In genomic region chr7:101399759-101400158, GRCh38 we compare ENCODE assay signal across 27 cellular contexts. TPM values are rescaled to one million over a fixed set of nuclear protein-coding genes. Genes with fewer than 3 reads are reported as not detected.
A peak's percentile ranks its signal among the peaks of the same experiment; 100 is the strongest.
DNase-seq lines count a peak whose midpoint lies in the region; ATAC-seq and TF ChIP-seq lines count a peak whose summit lies in the region.
"Had no signal": no experiment of that assay in that cellular context is flagged by ENCODE, and none has a peak within 500 bp of the region (broad histone marks: within the 10 kb centered on the region; RNA-seq: fewer than 3 reads in every experiment).

No MANE protein-coding gene starts in this region.

- H3K36me3 Mint-ChIP-seq in WTC11 (peaks cover 4% of the 10 kb centered on the region), mesothelial cell of epicardium (peaks cover 5% of the 10 kb centered on the region), natural killer cell (no peaks in the 10 kb centered on the region)
- no peaks in the 10 kb centered on the region for H3K36me3 Mint-ChIP-seq in activated CD4-positive, alpha-beta memory T cell treated with anti-CD3 and anti-CD28 coated beads, Interleukin-2, amount 10 ng/mL, durations not matched to agents 7 days and 5 days (ENCODE audit: low read depth)
- H3K36me3 Mint-ChIP-seq: CD4-positive, CD25-positive, alpha-beta regulatory T cell; natural killer cell treated with Interleukin-12 subunit alpha and Interleukin-12 subunit beta and Interleukin-15 and Interleukin-18, amount 100 ng/mL, for 72 hours had no signal

- H3K36me3 ChIP-seq in upper lobe of right lung = no peaks in the 10 kb centered on the region
- H3K36me3 ChIP-seq: cardiac muscle cell, tibial artery, WERI-Rb-1 had no signal

- H3K9me3 ChIP-seq in upper lobe of right lung = no peaks in the 10 kb centered on the region
- H3K9me3 ChIP-seq: tibial artery had no signal

- POLR2A ChIA-PET in WTC11 (lab: Charles Lee) = interaction anchor here (0.6 kb wide), 1 partner anchor 14 kb away, joined by 5 read pairs; no protein-coding TSS in a partner anchor
- POLR2A ChIA-PET in activated CD4-positive, alpha-beta memory T cell treated with anti-CD3 and anti-CD28 coated beads, Interleukin-2, amount 10 ng/mL, durations not matched to agents 7 days and 5 days (lab: Charles Lee) = no interaction called here

- ATAC-seq in WTC11 (no peak), upper lobe of right lung (peak; percentile 20), natural killer cell (no peak)
- ATAC-seq: natural killer cell treated with Interleukin-12 subunit alpha and Interleukin-12 subunit beta and Interleukin-15 and Interleukin-18, amount 100 ng/mL, for 72 hours had no signal

- H3K4me1 Mint-ChIP-seq in WTC11 (peaks cover 62% of the 10 kb centered on the region), mesothelial cell of epicardium (peaks cover 31% of the 10 kb centered on the region), natural killer cell (peaks cover 0 to 4% of the 10 kb centered on the region in 2 donors)
- H3K4me1 Mint-ChIP-seq in activated CD4-positive, alpha-beta memory T cell treated with anti-CD3 and anti-CD28 coated beads, Interleukin-2, amount 10 ng/mL, durations not matched to agents 7 days and 5 days = no peaks in the 10 kb centered on the region
- H3K4me1 Mint-ChIP-seq: CD4-positive, CD25-positive, alpha-beta regulatory T cell had no signal

- intact Hi-C loops in upper lobe of right lung (cut with DNase I) (no loop called here), natural killer cell (cut with micrococcal nuclease) (no loop called here)

- H3K27ac Mint-ChIP-seq in WTC11 (peak overlapping the region; percentile 95), mesothelial cell of epicardium (peak overlapping the region; percentile 50), natural killer cell (no peak overlapping the region)
- no peak overlapping the region for H3K27ac Mint-ChIP-seq in activated CD4-positive, alpha-beta memory T cell treated with anti-CD3 and anti-CD28 coated beads, Interleukin-2, amount 10 ng/mL, durations not matched to agents 7 days and 5 days
- H3K27ac Mint-ChIP-seq: CD4-positive, CD25-positive, alpha-beta regulatory T cell; natural killer cell treated with Interleukin-12 subunit alpha and Interleukin-12 subunit beta and Interleukin-15 and Interleukin-18, amount 100 ng/mL, for 72 hours; stimulated activated naive CD8-positive, alpha-beta T cell treated with anti-CD3 and anti-CD28 coated beads, Interleukin-15, Interleukin-2, amounts not matched to agents 100 ng/mL and 50 ng/mL, for 24 hours had no signal

- no peaks in the 10 kb centered on the region for H3K4me1 ChIP-seq in upper lobe of right lung

- H3K4me3 ChIP-seq in upper lobe of right lung = no peak overlapping the region
- H3K4me3 ChIP-seq: cardiac muscle cell, lung, smooth muscle cell, tibial artery had no signal

- H3K4me3 Mint-ChIP-seq in WTC11 = no peak overlapping the region
- no peak overlapping the region for H3K4me3 Mint-ChIP-seq in mesothelial cell of epicardium
- no peak overlapping the region for H3K4me3 Mint-ChIP-seq in activated CD4-positive, alpha-beta memory T cell treated with anti-CD3 and anti-CD28 coated beads, Interleukin-2, amount 10 ng/mL, durations not matched to agents 7 days and 5 days
- H3K4me3 Mint-ChIP-seq in natural killer cell = no peak overlapping the region
- H3K4me3 Mint-ChIP-seq: natural killer cell treated with Interleukin-12 subunit alpha and Interleukin-12 subunit beta and Interleukin-15 and Interleukin-18, amount 100 ng/mL, for 72 hours; stimulated activated naive CD8-positive, alpha-beta T cell treated with anti-CD3 and anti-CD28 coated beads, Interleukin-15, Interleukin-2, amounts not matched to agents 100 ng/mL and 50 ng/mL, for 24 hours had no signal

- TF ChIP-seq CTCF in WTC11 (IDR thresholded peaks at IDR 0.05) (no peak), mesothelial cell of epicardium (IDR thresholded peaks at IDR 0.05; ENCODE audit: unreplicated experiment) (no peak), upper lobe of right lung (IDR thresholded peaks at IDR 0.05) (no peak), natural killer cell (IDR thresholded peaks at IDR 0.05) (no peak)

- DNase-seq in EL (peak; percentile 44), WTC11 (ENCODE audit: low spot score) (no peak), mesothelial cell of epicardium (ENCODE audit: low spot score in 2 of 2, unreplicated experiment in 2 of 2) (no peak), upper lobe of right lung (no peak), islet precursor cell (no peak), natural killer cell (no peak)
- DNase-seq in activated CD4-positive, alpha-beta memory T cell treated with anti-CD3 and anti-CD28 coated beads, Interleukin-2, amount 10 ng/mL, durations not matched to agents 7 days and 5 days = no peak
- DNase-seq: activated CD4-positive, alpha-beta T cell treated with anti-CD3 and anti-CD28 coated beads, Interleukin-2, amount 50 U/mL, for 48 hours; activated gamma-delta T cell treated with Interleukin-2 at 50 U/mL for 16 hours; amniotic stem cell; CD4-positive, CD25-positive, alpha-beta regulatory T cell; dermis blood vessel endothelial cell; DMS79; kidney; NCI-H1105; NCI-H2081 treated with DMSO at 0.1 percent for 48 hours; stimulated activated CD4-positive, alpha-beta T cell treated with anti-CD3 and anti-CD28 coated beads, Interleukin-2, amount 100 ng/mL, for 48 hours; tibial artery; WERI-Rb-1 had no signal

- no peaks in the 10 kb centered on the region for H3K27me3 Mint-ChIP-seq in WTC11 (ENCODE audit: low read depth)
- H3K27me3 Mint-ChIP-seq in mesothelial cell of epicardium (ENCODE audit: low read depth) = no peaks in the 10 kb centered on the region
- peaks cover 14% of the 10 kb centered on the region for H3K27me3 Mint-ChIP-seq in activated CD4-positive, alpha-beta memory T cell treated with anti-CD3 and anti-CD28 coated beads, Interleukin-2, amount 10 ng/mL, durations not matched to agents 7 days and 5 days
- H3K27me3 Mint-ChIP-seq in natural killer cell (ENCODE audit: low read depth in 2 of 2) = peaks cover 0 to 27% of the 10 kb centered on the region in 2 donors

- H3K27me3 ChIP-seq in upper lobe of right lung = peaks cover 6% of the 10 kb centered on the region
- H3K27me3 ChIP-seq: cardiac muscle cell had no signal

- no peak overlapping the region for H3K27ac ChIP-seq in upper lobe of right lung
- H3K27ac ChIP-seq: cardiac muscle cell, tibial artery, WERI-Rb-1 had no signal

- CTCF ChIA-PET in WTC11 (lab: Charles Lee) = interaction anchor here (1.0 to 1.2 kb wide), 2 partner anchors 12 to 32 kb away, joined by 3 read pairs; no protein-coding TSS in a partner anchor
- CTCF ChIA-PET in activated CD4-positive, alpha-beta memory T cell treated with anti-CD3 and anti-CD28 coated beads, Interleukin-2, amount 10 ng/mL, durations not matched to agents 7 days and 5 days (lab: Charles Lee) = no interaction called here

- H3K9me3 Mint-ChIP-seq in WTC11 = peaks cover 4% of the 10 kb centered on the region
- H3K9me3 Mint-ChIP-seq in mesothelial cell of epicardium = no peaks in the 10 kb centered on the region
- no peaks in the 10 kb centered on the region for H3K9me3 Mint-ChIP-seq in activated CD4-positive, alpha-beta memory T cell treated with anti-CD3 and anti-CD28 coated beads, Interleukin-2, amount 10 ng/mL, durations not matched to agents 7 days and 5 days
- no peaks in the 10 kb centered on the region for H3K9me3 Mint-ChIP-seq in natural killer cell
- H3K9me3 Mint-ChIP-seq: natural killer cell treated with Interleukin-12 subunit alpha and Interleukin-12 subunit beta and Interleukin-15 and Interleukin-18, amount 100 ng/mL, for 72 hours; stimulated activated naive CD8-positive, alpha-beta T cell treated with anti-CD3 and anti-CD28 coated beads, Interleukin-15, Interleukin-2, amounts not matched to agents 100 ng/mL and 50 ng/mL, for 24 hours had no signal

TF ChIP-seq in WTC11, 78 proteins besides CTCF, POLR2A, EP300 and RAD21:
- TF ChIP-seq ZNF425 (CRISPR knock-in tag; conservative IDR thresholded peaks at IDR 0.05) = no peak
- TF ChIP-seq TP53 (CRISPR knock-in tag; IDR thresholded peaks at IDR 0.05) = no peak
- TF ChIP-seq HMGA2 (CRISPR knock-in tag; IDR thresholded peaks at IDR 0.05) = no peak
TF ChIP-seq in WTC11: peak in this region for 0.

RNA-seq across cellular contexts. Expression of gene COL26A1, which starts 37.1 kb away (rescaled TPM):
- total RNA-seq in WTC11 (2021) (64.4 to 70.9 TPM (median 67.0 TPM) in 3 replicates), mesothelial cell of epicardium (105 to 110 TPM (median 109 TPM) in 3 replicates), upper lobe of right lung (0.58 TPM), natural killer cell (under 1 TPM in 1 of 3 donors, not detected in 2; 0.16 TPM)
- total RNA-seq in activated CD4-positive, alpha-beta memory T cell treated with anti-CD3 and anti-CD28 coated beads, Interleukin-2, amount 10 ng/mL, durations not matched to agents 7 days and 5 days = not detected
- total RNA-seq: CD4-positive, CD25-positive, alpha-beta regulatory T cell; dermis blood vessel endothelial cell; LHCN-M2; natural killer cell treated with Interleukin-12 subunit alpha and Interleukin-12 subunit beta and Interleukin-15 and Interleukin-18, amount 100 ng/mL, for 72 hours; pulmonary artery endothelial cell; T-helper 2 cell treated with Interferon-gamma antibody and Interleukin-4, amounts not matched to agents 100 ng/mL and 5 ng/mL, for 36 hours had no signal

Comparison
In these comparisons a context has a peak if more than half of its experiments do, and no peak if none do; other contexts are left out.
1. H3K27ac Mint-ChIP-seq: peak in WTC11 (single experiment) and mesothelial cell of epicardium (single experiment); none in activated CD4-positive, alpha-beta memory T cell treated with anti-CD3 and anti-CD28 coated beads, Interleukin-2, amount 10 ng/mL, durations not matched to agents 7 days and 5 days (single experiment) and natural killer cell (0 of 2).
2. RNA of gene COL26A1, which starts 37.1 kb away (total RNA-seq): 105 to 110 TPM in mesothelial cell of epicardium and 64.4 to 70.9 TPM in WTC11; 0.58 TPM in upper lobe of right lung (single experiment), not detected in activated CD4-positive, alpha-beta memory T cell treated with anti-CD3 and anti-CD28 coated beads, Interleukin-2, amount 10 ng/mL, durations not matched to agents 7 days and 5 days and 0.16 TPM in natural killer cell; every median in the first group is over 10 times any median in the second.